Comparison of ENCODE assay signal across 14 cellular contexts in genomic region chr3:35670408-35670807, GRCh38. TPM values are rescaled to one million over a fixed set of nuclear protein-coding genes. Genes with fewer than 3 reads are reported as not detected.
"Had no signal": no experiment of that assay in that cellular context is flagged by ENCODE, and none has a peak within 500 bp of the region (broad histone marks: within the 10 kb centered on the region; RNA-seq: fewer than 3 reads in every experiment).

No MANE protein-coding gene starts in this region.

- H3K27me3 ChIP-seq: brain microvascular endothelial cell, hepatocyte, spleen had no signal

- H3K9me3 ChIP-seq: spleen had no signal

- H3K4me3 ChIP-seq: hepatocyte, spleen had no signal

- H3K36me3 ChIP-seq: brain microvascular endothelial cell, spleen had no signal

- DNase-seq: activated CD4-positive, alpha-beta T cell treated with anti-CD3 and anti-CD28 coated beads, Interleukin-2, amount 50 U/mL, for 1 hour; activated CD8-positive, alpha-beta memory T cell treated with anti-CD3 and anti-CD28 coated beads for 24 hours; activated naive CD8-positive, alpha-beta T cell treated with anti-CD3 and anti-CD28 coated beads for 36 hours; brain microvascular endothelial cell; erythroblast; kidney; left ventricle myocardium superior; natural killer cell; right cardiac atrium; spleen; stimulated activated CD4-positive, alpha-beta T cell treated with anti-CD3 and anti-CD28 coated beads, Interleukin-1b, Interleukin-23, amount 100 ng/mL, for 48 hours; trophoblast cell had no signal

- H3K27ac ChIP-seq: brain microvascular endothelial cell, hepatocyte, spleen had no signal

- H3K4me1 ChIP-seq: spleen had no signal

RNA-seq across cellular contexts. Expression of gene ARPP21, which starts 31.1 kb away (rescaled TPM):
- total RNA-seq: activated naive CD8-positive, alpha-beta T cell treated with anti-CD3 and anti-CD28 coated beads for 36 hours; hepatocyte; left ventricle myocardium superior; natural killer cell; progenitor cell of endocrine pancreas had no signal
